24 cellular contexts compared by ENCODE assay signal in genomic region chr11:112485280-112485679, GRCh38.
A peak's percentile ranks its signal among the peaks of the same experiment; 100 is the strongest.
DNase-seq lines count a peak whose midpoint lies in the region; ATAC-seq and TF ChIP-seq lines count a peak whose summit lies in the region.
"Had no signal": no experiment of that assay in that cellular context is flagged by ENCODE, and none has a peak within 500 bp of the region (broad histone marks: within the 10 kb centered on the region; RNA-seq: fewer than 3 reads in every experiment).

No MANE protein-coding gene starts in this region.

- no peak overlapping the region for H3K4me3 Mint-ChIP-seq in CD4-positive, alpha-beta T cell
- H3K4me3 Mint-ChIP-seq: activated CD8-positive, alpha-beta T cell treated with anti-CD3 and anti-CD28 coated beads, Interleukin-2, amount 10 ng/mL, durations not matched to agents 7 days and 5 days; neural crest cell; type B pancreatic cell had no signal

- H3K9me3 Mint-ChIP-seq in CD4-positive, alpha-beta T cell = no peaks in the 10 kb centered on the region
- H3K9me3 Mint-ChIP-seq: neural crest cell, type B pancreatic cell had no signal

- POLR2A ChIA-PET in CD4-positive, alpha-beta T cell (lab: Charles Lee) = no interaction called here

- H3K27ac ChIP-seq in CD4-positive, alpha-beta T cell (ENCODE audit: low read depth, low read length) = no peak overlapping the region
- H3K27ac ChIP-seq: 22Rv1, adrenal gland, heart right ventricle, left lung, prostate gland had no signal

- peak; percentile 73 for ATAC-seq in HG02981 (IDR thresholded peaks at IDR 0.05; ENCODE audit: unreplicated experiment)
- ATAC-seq in CD4-positive, alpha-beta T cell (ENCODE audit: poor library complexity) = no peak
- ATAC-seq in HG02610 (IDR thresholded peaks at IDR 0.05; ENCODE audit: unreplicated experiment) = no peak
- ATAC-seq: activated CD8-positive, alpha-beta T cell treated with anti-CD3 and anti-CD28 coated beads, Interleukin-2, amount 10 ng/mL, durations not matched to agents 7 days and 5 days; heart right ventricle; left lung had no signal

- H3K27me3 Mint-ChIP-seq in CD4-positive, alpha-beta T cell = peaks cover 10% of the 10 kb centered on the region

- TF ChIP-seq CTCF in CD4-positive, alpha-beta T cell (IDR thresholded peaks at IDR 0.05) = no peak

- peak; percentile 1 for DNase-seq in DMS 273 (lab: John Stamatoyannopoulos, UW; ENCODE audit: unreplicated experiment)
- no peak for DNase-seq in DMS 273 treated with DMSO at 0.1 percent for 48 hours (lab: John Stamatoyannopoulos, UW)
- DNase-seq in NCI-H69 (lab: John Stamatoyannopoulos, UW) = peak; percentile 30
- DNase-seq in putamen (ENCODE audit: low spot score) = peak; percentile 22
- DNase-seq in CD4-positive, alpha-beta T cell = no peak
- no peak for DNase-seq in 8988T
- DNase-seq: activated CD4-positive, CD25-positive, alpha-beta regulatory T cell treated with anti-CD3 and anti-CD28 coated beads, Interleukin-2, amount 50 U/mL, for 72 hours; activated CD8-positive, alpha-beta T cell treated with anti-CD3 and anti-CD28 coated beads, Interleukin-2, amount 10 ng/mL, durations not matched to agents 7 days and 5 days; activated T-cell treated with anti-CD3 and anti-CD28 coated beads, Interleukin-2, amount 50 U/mL, for 1 hour; adrenal gland; AML-193; COR-L47; cortex of kidney; H7; heart right ventricle; left lung; NCI-H2029; stimulated activated CD4-positive, alpha-beta T cell treated with anti-CD3 and anti-CD28 coated beads, Interleukin-4, amount 100 ng/mL, for 24 hours had no signal

- intact Hi-C loops in CD4-positive, alpha-beta T cell (cut with DNase I, micrococcal nuclease) = no loop called here

- no peaks in the 10 kb centered on the region for H3K4me1 Mint-ChIP-seq in CD4-positive, alpha-beta T cell (ENCODE audit: low read depth)

- CTCF ChIA-PET in CD4-positive, alpha-beta T cell (lab: Charles Lee) = no interaction called here

- H3K27me3 ChIP-seq in CD4-positive, alpha-beta T cell (ENCODE audit: control insufficient read depth, insufficient read depth, low read length) = no peaks in the 10 kb centered on the region
- H3K27me3 ChIP-seq: adrenal gland, heart right ventricle, left lung had no signal

- no peaks in the 10 kb centered on the region for H3K9me3 ChIP-seq in CD4-positive, alpha-beta T cell (ENCODE audit: control insufficient read depth, low read length)
- H3K9me3 ChIP-seq: adrenal gland, left lung, prostate gland had no signal

- no peaks in the 10 kb centered on the region for H3K36me3 Mint-ChIP-seq in CD4-positive, alpha-beta T cell (ENCODE audit: low read depth)
- H3K36me3 Mint-ChIP-seq: type B pancreatic cell had no signal

- no peak overlapping the region for H3K27ac Mint-ChIP-seq in CD4-positive, alpha-beta T cell
- H3K27ac Mint-ChIP-seq: activated CD8-positive, alpha-beta T cell treated with anti-CD3 and anti-CD28 coated beads, Interleukin-2, amount 10 ng/mL, durations not matched to agents 7 days and 5 days; type B pancreatic cell had no signal

Comparison
In these comparisons a context has a peak if more than half of its experiments do, and no peak if none do; other contexts are left out.
1. DNase-seq: peak in DMS 273 (single experiment), NCI-H69 (single experiment) and putamen (single experiment); none in DMS 273 treated with DMSO at 0.1 percent for 48 hours (single experiment), CD4-positive, alpha-beta T cell (0 of 10) and 8988T (single experiment).